Comparison of ENCODE assay signal across 1 cellular context in the genomic region with DNA sequence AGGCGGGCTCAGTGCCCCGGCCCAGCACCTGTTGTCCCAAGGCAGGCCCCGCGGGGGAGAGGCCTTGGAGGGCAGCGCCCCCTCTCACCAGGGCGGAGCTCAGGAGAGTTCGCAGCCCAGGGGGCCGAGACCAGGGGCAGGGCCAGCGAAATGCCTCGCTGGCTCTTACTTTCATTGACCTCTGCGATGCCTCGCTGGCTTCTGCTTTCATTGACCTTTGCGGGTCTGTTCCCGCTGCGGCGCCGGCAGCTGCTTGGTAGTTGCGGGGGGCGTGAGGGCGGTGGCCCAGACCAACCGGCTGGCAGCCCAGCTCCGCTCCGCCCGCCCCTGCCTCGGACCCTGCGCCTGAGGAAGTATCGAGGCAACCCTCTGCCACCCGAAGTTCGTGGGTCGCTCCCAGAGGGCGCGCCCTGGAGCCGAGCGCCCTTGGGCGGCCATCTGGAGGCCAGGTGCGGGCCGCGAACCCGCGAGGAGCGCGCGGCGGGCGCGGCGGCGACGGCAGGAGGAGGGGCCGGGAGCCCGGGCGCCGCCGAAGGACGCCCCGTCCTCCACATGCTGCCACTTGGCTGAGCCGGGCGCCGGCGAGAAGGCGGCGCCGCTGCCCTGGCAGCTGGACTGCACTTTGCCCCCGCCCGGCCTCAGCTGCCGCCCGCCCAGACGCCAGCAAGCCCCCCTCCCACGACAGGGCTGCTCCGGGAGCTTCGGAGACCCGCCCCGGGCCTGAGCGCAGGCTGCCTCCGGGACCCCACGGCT.
TF ChIP-seq lines count a peak whose summit lies in the region.

No MANE protein-coding gene starts in this region.

TF ChIP-seq in WTC11, 78 proteins besides CTCF, POLR2A, EP300 and RAD21 (continued from another document):
- TF ChIP-seq, protein P1, sequence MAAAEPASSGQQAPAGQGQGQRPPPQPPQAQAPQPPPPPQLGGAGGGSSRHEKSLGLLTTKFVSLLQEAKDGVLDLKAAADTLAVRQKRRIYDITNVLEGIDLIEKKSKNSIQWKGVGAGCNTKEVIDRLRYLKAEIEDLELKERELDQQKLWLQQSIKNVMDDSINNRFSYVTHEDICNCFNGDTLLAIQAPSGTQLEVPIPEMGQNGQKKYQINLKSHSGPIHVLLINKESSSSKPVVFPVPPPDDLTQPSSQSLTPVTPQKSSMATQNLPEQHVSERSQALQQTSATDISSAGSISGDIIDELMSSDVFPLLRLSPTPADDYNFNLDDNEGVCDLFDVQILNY (CRISPR knock-in tag; IDR thresholded peaks at IDR 0.05) = peak; percentile 39; the same call in 1 of the 2 replicates
- TF ChIP-seq, protein P2, sequence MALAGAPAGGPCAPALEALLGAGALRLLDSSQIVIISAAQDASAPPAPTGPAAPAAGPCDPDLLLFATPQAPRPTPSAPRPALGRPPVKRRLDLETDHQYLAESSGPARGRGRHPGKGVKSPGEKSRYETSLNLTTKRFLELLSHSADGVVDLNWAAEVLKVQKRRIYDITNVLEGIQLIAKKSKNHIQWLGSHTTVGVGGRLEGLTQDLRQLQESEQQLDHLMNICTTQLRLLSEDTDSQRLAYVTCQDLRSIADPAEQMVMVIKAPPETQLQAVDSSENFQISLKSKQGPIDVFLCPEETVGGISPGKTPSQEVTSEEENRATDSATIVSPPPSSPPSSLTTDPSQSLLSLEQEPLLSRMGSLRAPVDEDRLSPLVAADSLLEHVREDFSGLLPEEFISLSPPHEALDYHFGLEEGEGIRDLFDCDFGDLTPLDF (CRISPR knock-in tag; IDR thresholded peaks at IDR 0.05) = 0 out of 2 replicates have a peak, but pooled peaks have one; percentile 62
- TF ChIP-seq TCF7 (CRISPR knock-in tag; IDR thresholded peaks at IDR 0.05; ENCODE audit: low read depth) = no peak
- no peak for TF ChIP-seq CREB1 (CRISPR knock-in tag; IDR thresholded peaks at IDR 0.05)
- TF ChIP-seq, protein P3, sequence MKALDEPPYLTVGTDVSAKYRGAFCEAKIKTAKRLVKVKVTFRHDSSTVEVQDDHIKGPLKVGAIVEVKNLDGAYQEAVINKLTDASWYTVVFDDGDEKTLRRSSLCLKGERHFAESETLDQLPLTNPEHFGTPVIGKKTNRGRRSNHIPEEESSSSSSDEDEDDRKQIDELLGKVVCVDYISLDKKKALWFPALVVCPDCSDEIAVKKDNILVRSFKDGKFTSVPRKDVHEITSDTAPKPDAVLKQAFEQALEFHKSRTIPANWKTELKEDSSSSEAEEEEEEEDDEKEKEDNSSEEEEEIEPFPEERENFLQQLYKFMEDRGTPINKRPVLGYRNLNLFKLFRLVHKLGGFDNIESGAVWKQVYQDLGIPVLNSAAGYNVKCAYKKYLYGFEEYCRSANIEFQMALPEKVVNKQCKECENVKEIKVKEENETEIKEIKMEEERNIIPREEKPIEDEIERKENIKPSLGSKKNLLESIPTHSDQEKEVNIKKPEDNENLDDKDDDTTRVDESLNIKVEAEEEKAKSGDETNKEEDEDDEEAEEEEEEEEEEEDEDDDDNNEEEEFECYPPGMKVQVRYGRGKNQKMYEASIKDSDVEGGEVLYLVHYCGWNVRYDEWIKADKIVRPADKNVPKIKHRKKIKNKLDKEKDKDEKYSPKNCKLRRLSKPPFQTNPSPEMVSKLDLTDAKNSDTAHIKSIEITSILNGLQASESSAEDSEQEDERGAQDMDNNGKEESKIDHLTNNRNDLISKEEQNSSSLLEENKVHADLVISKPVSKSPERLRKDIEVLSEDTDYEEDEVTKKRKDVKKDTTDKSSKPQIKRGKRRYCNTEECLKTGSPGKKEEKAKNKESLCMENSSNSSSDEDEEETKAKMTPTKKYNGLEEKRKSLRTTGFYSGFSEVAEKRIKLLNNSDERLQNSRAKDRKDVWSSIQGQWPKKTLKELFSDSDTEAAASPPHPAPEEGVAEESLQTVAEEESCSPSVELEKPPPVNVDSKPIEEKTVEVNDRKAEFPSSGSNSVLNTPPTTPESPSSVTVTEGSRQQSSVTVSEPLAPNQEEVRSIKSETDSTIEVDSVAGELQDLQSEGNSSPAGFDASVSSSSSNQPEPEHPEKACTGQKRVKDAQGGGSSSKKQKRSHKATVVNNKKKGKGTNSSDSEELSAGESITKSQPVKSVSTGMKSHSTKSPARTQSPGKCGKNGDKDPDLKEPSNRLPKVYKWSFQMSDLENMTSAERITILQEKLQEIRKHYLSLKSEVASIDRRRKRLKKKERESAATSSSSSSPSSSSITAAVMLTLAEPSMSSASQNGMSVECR (CRISPR knock-in tag; IDR thresholded peaks at IDR 0.05; ENCODE audit: borderline replicate concordance) = 0 out of 2 replicates have a peak, but pooled peaks have one; percentile 12
- no peak for TF ChIP-seq ZNF138 (CRISPR knock-in tag; conservative IDR thresholded peaks at IDR 0.05)
